In genomic region chr15:98649996-98650870, GRCh38 we compare ENCODE assay signal across 8 cellular contexts. TPM values are rescaled to one million over a fixed set of nuclear protein-coding genes. Genes with fewer than 3 reads are reported as not detected.
DNase-seq lines count a peak whose midpoint lies in the region; ATAC-seq and TF ChIP-seq lines count a peak whose summit lies in the region.

No MANE protein-coding gene starts in this region.

- peaks cover 5 to 13% of the 10 kb centered on the region in 2 donors for H3K4me1 ChIP-seq in mucosa of rectum (ENCODE audit: control insufficient read depth in 2 of 2, insufficient read depth in 2 of 2, low read length in 2 of 2)
- H3K4me1 ChIP-seq in subcutaneous abdominal adipose tissue (ENCODE audit: control insufficient read depth in 5 of 5, insufficient read depth in 5 of 5, low read length in 5 of 5): peaks cover 0 to 42% (median 28%) of the 10 kb centered on the region in 5 donors

- H3K4me1 Mint-ChIP-seq in IgD-negative memory B cell (peaks cover 11 to 23% (median 21%) of the 10 kb centered on the region in 3 donors), endothelial cell (ENCODE audit: unreplicated experiment) (peaks cover 42% of the 10 kb centered on the region)

- POLR2A ChIA-PET in AG04449 (lab: Yijun Ruan, JAX): interaction anchor here (0.6 to 0.8 kb wide), 2 partner anchors 21 to 225 kb away, joined by 4 read pairs; no protein-coding TSS in a partner anchor

- H3K27ac ChIP-seq in mucosa of rectum (ENCODE audit: low read depth in 2 of 2, low read length in 2 of 2) (peak overlapping the region; percentile 64 to 89), subcutaneous abdominal adipose tissue (ENCODE audit: low read depth, low read length) (peak overlapping the region; percentile 50)

- DNase-seq in AG04449 (ENCODE audit: low read depth, low spot score) (no peak), endothelial cell (ENCODE audit: low spot score) (peak; percentile 39)
- DNase-seq in activated CD8-positive, alpha-beta memory T cell treated with anti-CD3 and anti-CD28 coated beads, Interleukin-2, amount 50 U/mL, for 4 hours: peak; percentile 43

- ATAC-seq in HG02642 (IDR thresholded peaks at IDR 0.05; ENCODE audit: poor library complexity, unreplicated experiment) (no peak), GM19328 (IDR thresholded peaks at IDR 0.05; ENCODE audit: unreplicated experiment) (no peak)

- H3K36me3 Mint-ChIP-seq in IgD-negative memory B cell (no peaks in the 10 kb centered on the region), endothelial cell (ENCODE audit: low read depth, unreplicated experiment) (peaks cover 7% of the 10 kb centered on the region)

- TF ChIP-seq CTCF in AG04449 (IDR thresholded peaks at IDR 0.05; ENCODE audit: insufficient read depth, low read length, missing control alignments) (no peak), endothelial cell (IDR thresholded peaks at IDR 0.05; ENCODE audit: unreplicated experiment) (no peak)

- CTCF ChIA-PET in AG04449 (lab: Yijun Ruan, JAX): interaction anchor here (1.0 to 3.3 kb wide), 5 partner anchors 11 to 426 kb away, joined by 3 to 23 read pairs (median 4); no protein-coding TSS in a partner anchor

- H3K9me3 Mint-ChIP-seq in IgD-negative memory B cell (peaks cover 0 to 9% (median 0%) of the 10 kb centered on the region in 3 donors), endothelial cell (ENCODE audit: unreplicated experiment) (no peaks in the 10 kb centered on the region)

- H3K27me3 ChIP-seq in mucosa of rectum (ENCODE audit: control insufficient read depth in 2 of 2, insufficient read depth in 2 of 2, low read length in 2 of 2): peaks cover 4 to 6% of the 10 kb centered on the region in 2 donors
- peaks cover 4 to 33% (median 16%) of the 10 kb centered on the region in 5 donors for H3K27me3 ChIP-seq in subcutaneous abdominal adipose tissue (ENCODE audit: control insufficient read depth in 5 of 5, insufficient read depth in 4 of 5, low read length in 5 of 5)

- peak overlapping the region; percentile 60 to 84 for H3K9ac ChIP-seq in mucosa of rectum (ENCODE audit: low read depth in 1 of 2, low read length in 2 of 2)
- peak overlapping the region in 3 of 5 donors; percentile 22 to 74 (median 60) for H3K9ac ChIP-seq in subcutaneous abdominal adipose tissue (ENCODE audit: low read length in 5 of 5)

- H3K36me3 ChIP-seq in mucosa of rectum (ENCODE audit: control insufficient read depth in 2 of 2, insufficient read depth in 2 of 2, low read length in 2 of 2): no peaks in the 10 kb centered on the region
- H3K36me3 ChIP-seq in subcutaneous abdominal adipose tissue (ENCODE audit: control insufficient read depth in 5 of 5, insufficient read depth in 5 of 5, low read length in 5 of 5): no peaks in the 10 kb centered on the region

- peak overlapping the region; percentile 64 to 99 (median 98) for H3K27ac Mint-ChIP-seq in IgD-negative memory B cell
- H3K27ac Mint-ChIP-seq in endothelial cell (ENCODE audit: unreplicated experiment): peak overlapping the region; percentile 94

- H3K27me3 Mint-ChIP-seq in IgD-negative memory B cell: peaks cover 22% of the 10 kb centered on the region
- peaks cover 14% of the 10 kb centered on the region for H3K27me3 Mint-ChIP-seq in endothelial cell (ENCODE audit: unreplicated experiment)

- peak overlapping the region; percentile 87 for H3K4me3 ChIP-seq in AG04449 (ENCODE audit: low read depth, low read length)
- peak overlapping the region; percentile 65 to 86 for H3K4me3 ChIP-seq in mucosa of rectum (ENCODE audit: low read length in 2 of 2)
- H3K4me3 ChIP-seq in subcutaneous abdominal adipose tissue (ENCODE audit: low read depth in 1 of 5, low read length in 5 of 5): peak overlapping the region; percentile 64 to 80 (median 74)

- no peaks in the 10 kb centered on the region for H3K9me3 ChIP-seq in mucosa of rectum (ENCODE audit: control insufficient read depth in 2 of 2, low read length in 2 of 2)
- H3K9me3 ChIP-seq in subcutaneous abdominal adipose tissue (ENCODE audit: control insufficient read depth in 5 of 5, low read length in 5 of 5): no peaks in the 10 kb centered on the region

- H3K4me3 Mint-ChIP-seq in IgD-negative memory B cell (peak overlapping the region; percentile 86 to 96 (median 96)), endothelial cell (ENCODE audit: unreplicated experiment) (peak overlapping the region; percentile 100)

RNA-seq across cellular contexts. Expression of gene IGF1R, which starts 1.9 kb away (rescaled TPM):
- 1.8 TPM for polyA plus RNA-seq in IgD-negative memory B cell
- 131 TPM for total RNA-seq in endothelial cell (ENCODE audit: unreplicated experiment)
